Comparison of ENCODE assay signal across 10 cellular contexts in genomic region chr9:113416149-113416726, GRCh38. TPM values are rescaled to one million over a fixed set of nuclear protein-coding genes. Genes with fewer than 3 reads are reported as not detected.
DNase-seq lines count a peak whose midpoint lies in the region; ATAC-seq and TF ChIP-seq lines count a peak whose summit lies in the region.
"Had no signal": no experiment of that assay in that cellular context is flagged by ENCODE, and none has a peak within 500 bp of the region (broad histone marks: within the 10 kb centered on the region; RNA-seq: fewer than 3 reads in every experiment).

No MANE protein-coding gene starts in this region.

- no peak overlapping the region for H3K4me3 Mint-ChIP-seq in progenitor cell of endocrine pancreas (ENCODE audit: low read depth)

- H3K27ac Mint-ChIP-seq in progenitor cell of endocrine pancreas, result no peak overlapping the region

- no peak for TF ChIP-seq CTCF in progenitor cell of endocrine pancreas (IDR thresholded peaks at IDR 0.05; ENCODE audit: unreplicated experiment)

- H3K36me3 Mint-ChIP-seq in progenitor cell of endocrine pancreas (ENCODE audit: insufficient read depth), result no peaks in the 10 kb centered on the region

- no peaks in the 10 kb centered on the region for H3K4me1 Mint-ChIP-seq in progenitor cell of endocrine pancreas (ENCODE audit: low read depth)

- H3K9me3 Mint-ChIP-seq in progenitor cell of endocrine pancreas (ENCODE audit: low read depth), result no peaks in the 10 kb centered on the region

- ATAC-seq in GM18508 (IDR thresholded peaks at IDR 0.05; ENCODE audit: insufficient read depth, unreplicated experiment), result peak; percentile 80
- peak; percentile 94 for ATAC-seq in GM21528 (IDR thresholded peaks at IDR 0.05; ENCODE audit: low FRiP score, unreplicated experiment)
- ATAC-seq in HG03432 (IDR thresholded peaks at IDR 0.05; ENCODE audit: unreplicated experiment), result peak; percentile 98
- ATAC-seq in left cardiac atrium, result peak; percentile 23 to 62
- ATAC-seq: body of pancreas had no signal

- H3K27me3 Mint-ChIP-seq in progenitor cell of endocrine pancreas, result no peaks in the 10 kb centered on the region

- intact Hi-C loops in left cardiac atrium (cut with DNase I), result no loop called here

- DNase-seq in left cardiac atrium (no peak), progenitor cell of endocrine pancreas (ENCODE audit: low spot score, unreplicated experiment) (no peak), NCI-H226 (no peak)
- no peak for DNase-seq in activated naive CD4-positive, alpha-beta T cell treated with anti-CD3 and anti-CD28 coated beads, Interleukin-2, amount 50 U/mL, for 16 hours
- no peak for DNase-seq in stimulated activated CD4-positive, alpha-beta T cell treated with anti-CD3 and anti-CD28 coated beads, Interleukin-4, amount 100 ng/mL, for 24 hours
- DNase-seq: sigmoid colon had no signal

RNA-seq across cellular contexts. Expression of gene C9orf43, which starts 5.7 kb away (rescaled TPM):
- total RNA-seq in left cardiac atrium (under 1 TPM; 0.21 to 0.29 TPM), progenitor cell of endocrine pancreas (0.51 and 1.6 TPM in 2 replicates)

RNA-seq across cellular contexts. Expression of gene POLE3, which starts 5.8 kb away (rescaled TPM):
- total RNA-seq in left cardiac atrium, result 10 to 100 TPM; 21.9 to 22.9 TPM
- 36.6 and 40.5 TPM in 2 replicates for total RNA-seq in progenitor cell of endocrine pancreas

RNA-seq across cellular contexts. Expression of gene ALAD, which starts 15.2 kb away (rescaled TPM):
- total RNA-seq in left cardiac atrium (10 to 100 TPM; 32.8 to 39.1 TPM), progenitor cell of endocrine pancreas (59.3 and 64.3 TPM in 2 replicates)

RNA-seq across cellular contexts. Expression of gene HDHD3, which starts 39.5 kb away (rescaled TPM):
- total RNA-seq in left cardiac atrium (10 to 100 TPM in 1 of 2 donors, 1 to 10 TPM in 1; 8.7 to 18.8 TPM), progenitor cell of endocrine pancreas (77.4 and 83.9 TPM in 2 replicates)

RNA-seq across cellular contexts. Expression of gene RGS3, which starts 47.3 kb away (rescaled TPM):
- 100 to 1,000 TPM; 124 to 131 TPM for total RNA-seq in left cardiac atrium
- total RNA-seq in progenitor cell of endocrine pancreas, result 39.3 and 44.2 TPM in 2 replicates

Comparison
In these comparisons a context has a peak if more than half of its experiments do, and no peak if none do; other contexts are left out.
1. ATAC-seq: peak in every context shown above with its lines; median percentile 98 in HG03432; 94 in GM21528; 80 in GM18508; 42 in left cardiac atrium.